In the genomic region with DNA sequence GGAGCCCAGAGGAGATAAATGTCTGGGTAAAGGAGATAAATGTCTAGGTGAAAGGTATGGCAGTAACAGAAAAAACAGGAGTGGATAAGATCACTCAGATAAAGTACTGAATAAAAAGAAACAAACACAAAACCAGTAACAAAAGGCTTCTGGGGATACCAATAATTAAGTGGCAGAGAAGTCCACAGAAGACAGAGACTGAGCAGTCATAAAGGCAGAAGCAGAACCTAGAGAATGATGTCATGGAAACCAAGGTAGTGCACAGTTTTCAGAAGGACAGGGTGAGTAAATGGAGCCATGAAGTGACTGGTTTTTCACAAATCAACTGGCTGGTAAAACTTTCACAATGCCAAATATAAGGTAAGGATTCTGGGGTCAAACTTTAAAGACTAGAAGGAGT, we compare ENCODE assay signal across 18 cellular contexts.
DNase-seq lines count a peak whose midpoint lies in the region; ATAC-seq, FAIRE-seq and TF ChIP-seq lines count a peak whose summit lies in the region.
"Had no signal": no experiment of that assay in that cellular context is flagged by ENCODE, and none has a peak within 500 bp of the region (broad histone marks: within the 10 kb centered on the region; RNA-seq: fewer than 3 reads in every experiment).

No MANE protein-coding gene starts in this region.

- BruUV-seq in Caco-2 (replicated peaks; lab: Mats Ljungman, UMichigan) = no TSS peak

- CTCF ChIA-PET in Caco-2 (lab: Charles Lee) = no interaction called here

- H3K36me3 ChIP-seq in Caco-2 (ENCODE audit: control insufficient read depth, insufficient read depth, low read length) = no peaks in the 10 kb centered on the region

- no peaks in the 10 kb centered on the region for H3K4me1 Mint-ChIP-seq in Caco-2 (ENCODE audit: low read depth, unreplicated experiment)
- H3K4me1 Mint-ChIP-seq: activated B cell treated with CpG ODN at 0.5 μM for 24 hours had no signal

- peaks cover 4% of the 10 kb centered on the region for H3K27me3 Mint-ChIP-seq in Caco-2 (ENCODE audit: insufficient read depth, unreplicated experiment)
- H3K27me3 Mint-ChIP-seq: activated B cell treated with CpG ODN at 0.5 μM for 24 hours had no signal

- ATAC-seq in GM18868 (IDR thresholded peaks at IDR 0.05; ENCODE audit: unreplicated experiment) = peak; percentile 93
- ATAC-seq in HG02571 (IDR thresholded peaks at IDR 0.05; ENCODE audit: unreplicated experiment) = peak; percentile 82
- ATAC-seq in HG03439 (IDR thresholded peaks at IDR 0.05; ENCODE audit: unreplicated experiment) = peak; percentile 86
- no peak for ATAC-seq in HG03196 (IDR thresholded peaks at IDR 0.05; ENCODE audit: unreplicated experiment)
- ATAC-seq: psoas muscle had no signal

- no peak for TF ChIP-seq CTCF in Caco-2 (IDR thresholded peaks at IDR 0.05; ENCODE audit: insufficient read depth in 1 of 2, low read depth in 1 of 2, low read length in 1 of 2, severe bottlenecking in 1 of 2, unreplicated experiment in 1 of 2)

- no peak overlapping the region for H3K4me3 Mint-ChIP-seq in Caco-2 (ENCODE audit: unreplicated experiment)
- H3K4me3 Mint-ChIP-seq: activated B cell treated with CpG ODN at 0.5 μM for 24 hours; activated T-helper 1 cell treated with anti-CD3 and anti-CD28 coated beads, Interleukin-12 subunit alpha, Interleukin-12 subunit beta, Interleukin-2, Interleukin-4 antibody, amounts not matched to agents 30 ng/mL and 10 ng/mL and 1 ng/mL, durations not matched to agents 14 hours and 24 hours and 36 hours had no signal

- H3K9me3 ChIP-seq in Caco-2 = no peaks in the 10 kb centered on the region
- H3K9me3 ChIP-seq: MG63, psoas muscle had no signal

- no peaks in the 10 kb centered on the region for H3K27me3 ChIP-seq in Caco-2 (replicated peaks; ENCODE audit: control insufficient read depth, insufficient read depth, low read length)
- H3K27me3 ChIP-seq: MG63 had no signal

- DNase-seq in GM12891 (ENCODE audit: insufficient read length, low spot score) = no peak
- no peak for DNase-seq in DMS 273 (lab: John Stamatoyannopoulos, UW; ENCODE audit: unreplicated experiment)
- DNase-seq in Caco-2 = no peak
- DNase-seq in NCI-H1092 (lab: John Stamatoyannopoulos, UW) = no peak
- DNase-seq: activated B cell treated with CpG ODN at 0.5 μM for 24 hours; AML-193; DMS79; H7; kidney; MG63; psoas muscle; stimulated activated CD4-positive, alpha-beta T cell treated with anti-CD3 and anti-CD28 coated beads, Interleukin-2, amount 100 ng/mL, for 24 hours had no signal

- no peak overlapping the region for H3K27ac Mint-ChIP-seq in Caco-2 (ENCODE audit: unreplicated experiment)
- H3K27ac Mint-ChIP-seq: activated B cell treated with CpG ODN at 0.5 μM for 24 hours had no signal

- H3K36me3 Mint-ChIP-seq in Caco-2 (ENCODE audit: insufficient read depth, unreplicated experiment) = no peaks in the 10 kb centered on the region

- TF ChIP-seq POLR2A in GM12891 (IDR thresholded peaks at IDR 0.05; ENCODE audit: low read depth, low read length) = no peak

- no peak overlapping the region for H3K4me3 ChIP-seq in Caco-2 (ENCODE audit: low read depth, low read length)
- H3K4me3 ChIP-seq: MG63, psoas muscle had no signal

- peak; percentile 43 for FAIRE-seq in GM12891 (lab: Jason Lieb, UNC)
- FAIRE-seq: endometrium, kidney had no signal

- H3K4me1 ChIP-seq in Caco-2 = no peaks in the 10 kb centered on the region
- H3K4me1 ChIP-seq: psoas muscle had no signal

- intact Hi-C loops in Caco-2 (cut with micrococcal nuclease; ENCODE audit: unreplicated experiment) = no loop called here

- POLR2A ChIA-PET in Caco-2 (lab: Charles Lee) = no interaction called here

- H3K9me3 Mint-ChIP-seq in Caco-2 (ENCODE audit: unreplicated experiment) = no peaks in the 10 kb centered on the region
- H3K9me3 Mint-ChIP-seq: activated B cell treated with CpG ODN at 0.5 μM for 24 hours; activated T-helper 1 cell treated with anti-CD3 and anti-CD28 coated beads, Interleukin-12 subunit alpha, Interleukin-12 subunit beta, Interleukin-2, Interleukin-4 antibody, amounts not matched to agents 30 ng/mL and 10 ng/mL and 1 ng/mL, durations not matched to agents 14 hours and 24 hours and 36 hours had no signal

TF ChIP-seq in GM12891, 5 proteins besides CTCF, POLR2A, EP300 and RAD21:
- TF ChIP-seq SPI1 (IDR thresholded peaks at IDR 0.05; ENCODE audit: low read depth, low read length) = no peak
TF ChIP-seq in GM12891: peak in this region for 0.
